1 cellular context compared by ENCODE assay signal in the genomic region with DNA sequence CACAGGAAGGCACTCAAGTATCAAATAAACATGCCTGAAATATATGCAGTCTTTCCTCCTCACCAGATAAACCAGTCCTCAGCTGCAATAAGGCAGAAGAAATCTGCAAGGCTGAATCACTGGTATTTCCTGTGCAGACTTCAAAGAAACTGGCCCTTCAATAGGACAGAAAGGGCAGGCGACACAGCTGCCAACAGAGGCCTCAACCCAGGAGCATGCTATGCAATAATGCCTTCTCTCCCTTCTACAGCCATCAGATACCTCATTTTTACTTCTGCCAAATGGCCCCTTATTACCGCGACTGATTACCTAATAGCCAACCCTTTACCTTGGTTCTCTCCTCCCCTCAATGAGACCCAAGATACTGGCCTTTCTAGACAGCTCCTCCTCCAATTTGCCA.
TF ChIP-seq lines count a peak whose summit lies in the region.

No MANE protein-coding gene starts in this region.

TF ChIP-seq in GM23338, 12 proteins besides CTCF, POLR2A, EP300 and RAD21 (continued from another document):
- no peak for TF ChIP-seq ZNF462 (CRISPR knock-in tag; IDR thresholded peaks at IDR 0.05)
- TF ChIP-seq ZNF114 (CRISPR knock-in tag; IDR thresholded peaks at IDR 0.05), result no peak
- no peak for TF ChIP-seq POLR2AphosphoS5 (IDR thresholded peaks at IDR 0.05; ENCODE audit: low read depth)
- TF ChIP-seq, protein P1, sequence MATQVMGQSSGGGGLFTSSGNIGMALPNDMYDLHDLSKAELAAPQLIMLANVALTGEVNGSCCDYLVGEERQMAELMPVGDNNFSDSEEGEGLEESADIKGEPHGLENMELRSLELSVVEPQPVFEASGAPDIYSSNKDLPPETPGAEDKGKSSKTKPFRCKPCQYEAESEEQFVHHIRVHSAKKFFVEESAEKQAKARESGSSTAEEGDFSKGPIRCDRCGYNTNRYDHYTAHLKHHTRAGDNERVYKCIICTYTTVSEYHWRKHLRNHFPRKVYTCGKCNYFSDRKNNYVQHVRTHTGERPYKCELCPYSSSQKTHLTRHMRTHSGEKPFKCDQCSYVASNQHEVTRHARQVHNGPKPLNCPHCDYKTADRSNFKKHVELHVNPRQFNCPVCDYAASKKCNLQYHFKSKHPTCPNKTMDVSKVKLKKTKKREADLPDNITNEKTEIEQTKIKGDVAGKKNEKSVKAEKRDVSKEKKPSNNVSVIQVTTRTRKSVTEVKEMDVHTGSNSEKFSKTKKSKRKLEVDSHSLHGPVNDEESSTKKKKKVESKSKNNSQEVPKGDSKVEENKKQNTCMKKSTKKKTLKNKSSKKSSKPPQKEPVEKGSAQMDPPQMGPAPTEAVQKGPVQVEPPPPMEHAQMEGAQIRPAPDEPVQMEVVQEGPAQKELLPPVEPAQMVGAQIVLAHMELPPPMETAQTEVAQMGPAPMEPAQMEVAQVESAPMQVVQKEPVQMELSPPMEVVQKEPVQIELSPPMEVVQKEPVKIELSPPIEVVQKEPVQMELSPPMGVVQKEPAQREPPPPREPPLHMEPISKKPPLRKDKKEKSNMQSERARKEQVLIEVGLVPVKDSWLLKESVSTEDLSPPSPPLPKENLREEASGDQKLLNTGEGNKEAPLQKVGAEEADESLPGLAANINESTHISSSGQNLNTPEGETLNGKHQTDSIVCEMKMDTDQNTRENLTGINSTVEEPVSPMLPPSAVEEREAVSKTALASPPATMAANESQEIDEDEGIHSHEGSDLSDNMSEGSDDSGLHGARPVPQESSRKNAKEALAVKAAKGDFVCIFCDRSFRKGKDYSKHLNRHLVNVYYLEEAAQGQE (IDR thresholded peaks at IDR 0.05; ENCODE audit: unreplicated experiment), result no peak
- no peak for TF ChIP-seq EZH2phosphoT487 (IDR thresholded peaks at IDR 0.05; ENCODE audit: unreplicated experiment)
- TF ChIP-seq NANOG (IDR thresholded peaks at IDR 0.05; ENCODE audit: borderline replicate concordance), result no peak
- no peak for TF ChIP-seq ZNF331 (CRISPR knock-in tag; IDR thresholded peaks at IDR 0.05; ENCODE audit: low read depth)
- no peak for TF ChIP-seq JUNB (IDR thresholded peaks at IDR 0.05; ENCODE audit: unreplicated experiment)
